In genomic region chr3:155869664-155870063, GRCh38 we compare ENCODE assay signal across 8 cellular contexts. TPM values are rescaled to one million over a fixed set of nuclear protein-coding genes. Genes with fewer than 3 reads are reported as not detected.
A peak's percentile ranks its signal among the peaks of the same experiment; 100 is the strongest.
DNase-seq lines count a peak whose midpoint lies in the region; ATAC-seq, FAIRE-seq and TF ChIP-seq lines count a peak whose summit lies in the region.

No MANE protein-coding gene starts in this region.

- ATAC-seq in HG03108 (IDR thresholded peaks at IDR 0.05; ENCODE audit: unreplicated experiment), result no peak

- CTCF ChIA-PET in A673 (lab: Charles Lee), result interaction anchor here (0.6 to 1.3 kb wide), 2 partner anchors 63 to 479 kb away, joined by 3 to 11 read pairs; partner anchors contain the start of gene C3orf33

- H3K4me1 ChIP-seq in A673 (ENCODE audit: insufficient read depth, low read length, poor library complexity, severe bottlenecking) (peaks cover 10% of the 10 kb centered on the region), muscle layer of duodenum (ENCODE audit: control insufficient read depth in 1 of 2, insufficient read depth in 2 of 2, low read length in 2 of 2) (peaks cover 10 to 14% of the 10 kb centered on the region in 2 donors)

- H3K9me3 ChIP-seq in A673 (ENCODE audit: low read depth, low read length, poor library complexity, severe bottlenecking), result no peaks in the 10 kb centered on the region
- no peaks in the 10 kb centered on the region for H3K9me3 ChIP-seq in muscle layer of duodenum (ENCODE audit: control insufficient read depth in 1 of 2, low read length in 2 of 2)

- H3K27me3 ChIP-seq in A673 (replicated peaks; ENCODE audit: insufficient read depth, low read depth, low read length, poor library complexity) (no peaks in the 10 kb centered on the region), HL-60 (ENCODE audit: insufficient read depth, poor library complexity, severe bottlenecking) (no peaks in the 10 kb centered on the region), bronchial epithelial cell (ENCODE audit: control insufficient read depth, insufficient read depth, low read length) (no peaks in the 10 kb centered on the region), muscle layer of duodenum (ENCODE audit: low read depth, low read length) (no peaks in the 10 kb centered on the region)

- H3K36me3 ChIP-seq in A673 (ENCODE audit: insufficient read depth, low read length, poor library complexity, severe bottlenecking) (no peaks in the 10 kb centered on the region), bronchial epithelial cell (ENCODE audit: control insufficient read depth, insufficient read depth, low read length) (no peaks in the 10 kb centered on the region), muscle layer of duodenum (ENCODE audit: control insufficient read depth in 1 of 2, insufficient read depth in 2 of 2, low read length in 2 of 2) (no peaks in the 10 kb centered on the region)

- peak overlapping the region; percentile 100 for H3K4me3 ChIP-seq in A673 (ENCODE audit: low read depth, low read length, poor library complexity, severe bottlenecking)
- peak overlapping the region; percentile 42 for H3K4me3 ChIP-seq in HL-60 (replicated peaks; ENCODE audit: insufficient read depth, low read length)
- H3K4me3 ChIP-seq in bronchial epithelial cell (ENCODE audit: low read depth, low read length), result peak overlapping the region; percentile 37
- H3K4me3 ChIP-seq in muscle layer of duodenum (ENCODE audit: low read depth in 1 of 2, low read length in 2 of 2), result peak overlapping the region; percentile 55 to 78

- BruUV-seq in A673 (replicated peaks; lab: Mats Ljungman, UMichigan), result TSS peak; percentile 93

- POLR2A ChIA-PET in A673 (lab: Charles Lee; ENCODE audit: low non-redundant PET), result interaction anchor here (0.6 kb wide), 1 partner anchor 1732 kb away, joined by 3 read pairs; no protein-coding TSS in a partner anchor

- DNase-seq in A673 (ENCODE audit: low spot score) (no peak), HL-60 (ENCODE audit: low read depth in 1 of 2, low spot score in 1 of 2) (no peak), bronchial epithelial cell (ENCODE audit: low read depth) (no peak), NCI-H1105 (lab: John Stamatoyannopoulos, UW) (no peak), GM03348 (ENCODE audit: low spot score) (no peak), dedifferentiated amniotic fluid mesenchymal stem cell (ENCODE audit: extremely low spot score) (no peak)

- H3K27ac ChIP-seq in A673 (ENCODE audit: low read depth, low read length, poor library complexity, severe bottlenecking) (peak overlapping the region; percentile 99), HL-60 (replicated peaks) (peak overlapping the region; percentile 58), muscle layer of duodenum (ENCODE audit: low read length) (peak overlapping the region; percentile 91)

- TF ChIP-seq CTCF in A673 (conservative IDR thresholded peaks at IDR 0.05; ENCODE audit: low read depth, low read length) (no peak), HL-60 (IDR thresholded peaks at IDR 0.05; ENCODE audit: insufficient read depth, low read length) (no peak), bronchial epithelial cell (IDR thresholded peaks at IDR 0.05; ENCODE audit: insufficient read depth, low read length, severe bottlenecking) (no peak)

- no peak for FAIRE-seq in bronchial epithelial cell (lab: Jason Lieb, UNC)

- intact Hi-C loops in A673 (cut with micrococcal nuclease; ENCODE audit: unreplicated experiment), result no loop called here

RNA-seq across cellular contexts. Expression of gene GMPS, which starts 0.8 kb away (rescaled TPM):
- 185 and 187 TPM in 2 replicates for total RNA-seq in A673 (2021)
- 17.5 and 29.5 TPM in 2 replicates for total RNA-seq in bronchial epithelial cell

RNA-seq across cellular contexts. Expression of gene SLC33A1, which starts 15.4 kb away (rescaled TPM):
- total RNA-seq in A673 (2021) (22.7 and 26.1 TPM in 2 replicates), bronchial epithelial cell (39.7 and 67.7 TPM in 2 replicates)

Comparison
In these comparisons a context has a peak if more than half of its experiments do, and no peak if none do; other contexts are left out.
1. H3K4me3 ChIP-seq: peak in every context shown above with its lines; median percentile 100 in A673; 66 in muscle layer of duodenum; 42 in HL-60; 37 in bronchial epithelial cell.